22 cellular contexts compared by ENCODE assay signal in genomic region chr1:95171270-95172245, GRCh38. TPM values are rescaled to one million over a fixed set of nuclear protein-coding genes. Genes with fewer than 3 reads are reported as not detected.
DNase-seq lines count a peak whose midpoint lies in the region; ATAC-seq, FAIRE-seq and TF ChIP-seq lines count a peak whose summit lies in the region.
"Had no signal": no experiment of that assay in that cellular context is flagged by ENCODE, and none has a peak within 500 bp of the region (broad histone marks: within the 10 kb centered on the region; RNA-seq: fewer than 3 reads in every experiment).

No MANE protein-coding gene starts in this region.

- no peaks in the 10 kb centered on the region for H4K20me1 ChIP-seq in K562 (replicated peaks; ENCODE audit: control insufficient read depth, insufficient read depth, low read length)

- H3K27me3 ChIP-seq in K562 (ENCODE audit: control insufficient read depth in 2 of 2, insufficient read depth in 2 of 2, low read length in 2 of 2) (no peaks in the 10 kb centered on the region), liver (ENCODE audit: control insufficient read depth in 4 of 4, insufficient read depth in 4 of 4, low read length in 3 of 4) (no peaks in the 10 kb centered on the region)

- CTCF ChIA-PET in K562 (lab: Yijun Ruan, JAX; ENCODE audit: low intra/inter-chr PET ratio), result no interaction called here

- no peak overlapping the region for H3K4me2 ChIP-seq in K562 (ENCODE audit: insufficient read depth, low read length)

- BruUV-seq in K562 (replicated peaks; lab: Mats Ljungman, UMichigan), result no TSS peak

- no peak for TF ChIP-seq POLR2A in K562 (conservative IDR thresholded peaks at IDR 0.05)

- no peak overlapping the region for H2AFZ ChIP-seq in K562 (ENCODE audit: low read depth, low read length)

- no peaks in the 10 kb centered on the region for H3K9me1 ChIP-seq in K562 (ENCODE audit: control insufficient read depth, insufficient read depth, low read length)

- DNase-seq in DMS 273 (lab: John Stamatoyannopoulos, UW; ENCODE audit: unreplicated experiment), result peak; percentile 8
- DNase-seq in DMS 273 treated with DMSO at 0.1 percent for 48 hours (lab: John Stamatoyannopoulos, UW), result no peak
- DNase-seq in HTR-8/SVneo (ENCODE audit: insufficient read length, low spot score), result no peak
- no peak for DNase-seq in K562 (ENCODE audit: extremely low read depth in 1 of 4, low spot score in 3 of 4)
- DNase-seq in SKM-1 (lab: John Stamatoyannopoulos, UW; ENCODE audit: unreplicated experiment), result no peak
- DNase-seq in GM03348 (ENCODE audit: low spot score), result no peak
- DNase-seq in NCI-H1092 treated with DMSO at 0.1 percent for 48 hours (lab: John Stamatoyannopoulos, UW), result no peak
- DNase-seq: CD8-positive, alpha-beta memory T cell; EL; H7; KG1; MV-4-11; NCI-H1694; NCI-H2081; NCI-H2171; NCI-H345; NCI-H526; OCI-M1; SHP77 had no signal

- peaks cover 10% of the 10 kb centered on the region; the same call in 1 of the 3 replicates for H3K79me2 ChIP-seq in K562 (ENCODE audit: control insufficient read depth, insufficient read depth, low read length)

- H3K4me3 ChIP-seq in K562 (no peak overlapping the region), liver (ENCODE audit: low read depth in 1 of 3, low read length in 3 of 3) (no peak overlapping the region)
- H3K4me3 ChIP-seq: GM12878 had no signal

- peaks cover 20 to 26% of the 10 kb centered on the region in 2 experiments for H3K4me1 ChIP-seq in K562 (replicated peaks in 1 of 2; ENCODE audit: control insufficient read depth in 2 of 2, insufficient read depth in 2 of 2, low read length in 2 of 2)
- peaks cover 0 to 6% (median 2%) of the 10 kb centered on the region in 4 donors for H3K4me1 ChIP-seq in liver (ENCODE audit: control insufficient read depth in 4 of 4, insufficient read depth in 4 of 4, low read length in 3 of 4)

- no peaks in the 10 kb centered on the region for H3K9me3 ChIP-seq in K562 (replicated peaks; ENCODE audit: control insufficient read depth, insufficient read depth, low read depth, low read length)
- H3K9me3 ChIP-seq in liver (ENCODE audit: control insufficient read depth in 4 of 4, low read length in 3 of 4), result no peaks in the 10 kb centered on the region

- intact Hi-C loops in K562 (cut with micrococcal nuclease), result loop anchor here (10.0 kb wide), 1 partner anchor 87 kb away; no protein-coding TSS in a partner anchor

- no peak for TF ChIP-seq CTCF in K562 (IDR thresholded peaks at IDR 0.05 in 2 of 3, conservative IDR thresholded peaks at IDR 0.05 in 1 of 3; ENCODE audit: insufficient read depth in 2 of 3, low read depth in 1 of 3, low read length in 3 of 3)
- no peak for TF ChIP-seq CTCF in liver (IDR thresholded peaks at IDR 0.05; ENCODE audit: low read depth, low read length, missing input control)

- H3K9ac ChIP-seq in K562 (ENCODE audit: insufficient read depth in 1 of 2, low read depth in 2 of 2, low read length in 2 of 2), result no peak overlapping the region
- H3K9ac ChIP-seq in liver (ENCODE audit: low read depth in 1 of 2, low read length in 2 of 2), result no peak overlapping the region

- H3K27ac ChIP-seq in K562 (ENCODE audit: extremely low read depth, low read depth, low read length) (no peak overlapping the region), liver (ENCODE audit: low read depth in 1 of 2, low read length in 2 of 2) (no peak overlapping the region)
- H3K27ac ChIP-seq: 22Rv1 had no signal

- TF ChIP-seq RAD21 in K562 (CRISPR knock-in tag; conservative IDR thresholded peaks at IDR 0.05 in 1 of 2, IDR thresholded peaks at IDR 0.05 in 1 of 2) (no peak), liver (IDR thresholded peaks at IDR 0.05) (no peak)

- POLR2A ChIA-PET in K562 (lab: Yijun Ruan, JAX), result interaction anchor here (0.6 kb wide), 1 partner anchor 47 kb away, joined by 3 read pairs; no protein-coding TSS in a partner anchor

- 85% methylated on average over 7 of the region's 7 CpGs for WGBS in K562 (ENCODE audit: insufficient coverage, low coverage, missing lambda C conversion rate)
- WGBS in liver, result 73% methylated on average over 7 of the region's 7 CpGs

- FAIRE-seq in HTR-8/SVneo (lab: Jason Lieb, UNC) (peak; percentile 51), K562 (lab: Jason Lieb, UNC) (no peak)
- FAIRE-seq: GM12878 had no signal

- no peak for TF ChIP-seq EP300 in K562 (IDR thresholded peaks at IDR 0.05; ENCODE audit: low read length)

- in situ Hi-C loops in K562 (cut with MboI), result no loop called here

- ATAC-seq in K562, result no peak
- ATAC-seq: GM12878 had no signal

- H3K36me3 ChIP-seq in K562 (ENCODE audit: control insufficient read depth, insufficient read depth, low read length), result peaks cover 22% of the 10 kb centered on the region
- peaks cover 3 to 16% (median 12%) of the 10 kb centered on the region in 4 donors for H3K36me3 ChIP-seq in liver (ENCODE audit: control insufficient read depth in 4 of 4, insufficient read depth in 3 of 4, low read depth in 1 of 4, low read length in 3 of 4)

TF ChIP-seq in K562, 482 proteins besides CTCF, POLR2A, EP300 and RAD21:
- TF ChIP-seq KDM4B (IDR thresholded peaks at IDR 0.05; ENCODE audit: borderline replicate concordance in 2 of 2, low read depth in 1 of 2) (no peak), CEBPB (tag; IDR thresholded peaks at IDR 0.05) (peak; percentile 57), NCOA6 (IDR thresholded peaks at IDR 0.05) (no peak), CEBPG (CRISPR knock-in tag; IDR thresholded peaks at IDR 0.05) (no peak), CEBPG (tag; conservative IDR thresholded peaks at IDR 0.05 in 1 of 2, IDR thresholded peaks at IDR 0.05 in 1 of 2) (peak; percentile 16 to 70; a peak in 2 of 4 replicates)
- TF ChIP-seq, protein P1, sequence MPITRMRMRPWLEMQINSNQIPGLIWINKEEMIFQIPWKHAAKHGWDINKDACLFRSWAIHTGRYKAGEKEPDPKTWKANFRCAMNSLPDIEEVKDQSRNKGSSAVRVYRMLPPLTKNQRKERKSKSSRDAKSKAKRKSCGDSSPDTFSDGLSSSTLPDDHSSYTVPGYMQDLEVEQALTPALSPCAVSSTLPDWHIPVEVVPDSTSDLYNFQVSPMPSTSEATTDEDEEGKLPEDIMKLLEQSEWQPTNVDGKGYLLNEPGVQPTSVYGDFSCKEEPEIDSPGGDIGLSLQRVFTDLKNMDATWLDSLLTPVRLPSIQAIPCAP (CRISPR knock-in tag; IDR thresholded peaks at IDR 0.05; ENCODE audit: borderline replicate concordance), result no peak
TF ChIP-seq in K562: peak in this region for 2.

TF ChIP-seq in liver, 16 proteins besides CTCF, POLR2A, EP300 and RAD21:
- TF ChIP-seq NR2F2 (IDR thresholded peaks at IDR 0.05), result peak; percentile 15
- no peak for TF ChIP-seq RXRA (IDR thresholded peaks at IDR 0.05)
- TF ChIP-seq REST (IDR thresholded peaks at IDR 0.05), result no peak

RNA-seq across cellular contexts. Expression of gene TLCD4, which starts 54.4 kb away (rescaled TPM):
- total RNA-seq in K562 (2011; cell fraction: chromatin; rRNA removed; ENCODE audit: low replicate concordance), result 10.7 and 22.5 TPM in 2 replicates
- 7.2 and 9.1 TPM in 2 replicates for total RNA-seq in K562 (2011; cell fraction: nucleolus; rRNA removed)
- 20.7 and 39.0 TPM in 2 replicates for total RNA-seq in K562 (2011; cell fraction: nucleoplasm; rRNA removed)
- total RNA-seq in K562 (2014; rRNA removed), result 7.6 and 10.3 TPM in 2 replicates
- total RNA-seq in K562 (2014; rRNA removed; fragmentation: Illumina TruSeq; extraction: Trizol), result 19.8 and 23.6 TPM in 2 replicates
- total RNA-seq in K562 (2015; rRNA removed; fragmentation: Illumina TruSeq; extraction: Trizol), result 6.8 and 7.5 TPM in 2 replicates
- total RNA-seq in K562 (2021), result 13.9 and 16.5 TPM in 2 replicates
- 9.6 and 16.6 TPM in 2 replicates for polyA plus RNA-seq in K562 (2011; rRNA removed)
- polyA plus RNA-seq in K562 (2011; cell fraction: cytosol; rRNA removed), result 2.2 and 4.5 TPM in 2 replicates
- 2.3 and 2.7 TPM in 2 replicates for polyA plus RNA-seq in K562 (2011; cell fraction: nucleus; rRNA removed)
- polyA plus RNA-seq in K562 (2012), result 5.0 and 5.7 TPM in 2 replicates
- polyA plus RNA-seq in K562 (2014; fragmentation: Illumina TruSeq; extraction: Trizol), result 8.4 and 10.9 TPM in 2 replicates
- 1 to 10 TPM; 3.5 to 5.0 TPM for polyA plus RNA-seq in K562 (2014; fragmentation: Nextera tagmentation; extraction: Ambion mirVana)
- polyA plus RNA-seq in K562 (2014; rRNA removed), result 6.5 and 6.6 TPM in 2 replicates
- 26.5 and 41.8 TPM in 2 replicates for polyA minus RNA-seq in K562 (2011; rRNA and poly(A)+ RNA removed)
- polyA minus RNA-seq in K562 (2011; cell fraction: cytosol; rRNA and poly(A)+ RNA removed), result 8.3 and 10.7 TPM in 2 replicates
- 3.1 and 4.1 TPM in 2 replicates for polyA minus RNA-seq in K562 (2011; cell fraction: nucleus; rRNA and poly(A)+ RNA removed)
- total RNA-seq in liver, result 100 to 1,000 TPM in 1 of 2 donors, 10 to 100 TPM in 1; 78.6 to 131 TPM
- polyA plus RNA-seq in liver, result 10 to 100 TPM; 24.9 to 92.7 TPM
- polyA plus RNA-seq: CD8-positive, alpha-beta memory T cell had no signal
